Comparison of ENCODE assay signal across 9 cellular contexts in genomic region chrX:14496674-14497073, GRCh38. TPM values are rescaled to one million over a fixed set of nuclear protein-coding genes. Genes with fewer than 3 reads are reported as not detected.
A peak's percentile ranks its signal among the peaks of the same experiment; 100 is the strongest.
DNase-seq lines count a peak whose midpoint lies in the region; ATAC-seq and TF ChIP-seq lines count a peak whose summit lies in the region.
"Had no signal": no experiment of that assay in that cellular context is flagged by ENCODE, and none has a peak within 500 bp of the region (broad histone marks: within the 10 kb centered on the region; RNA-seq: fewer than 3 reads in every experiment).

No MANE protein-coding gene starts in this region.

- peak; percentile 4 for DNase-seq in renal cortical epithelial cell (ENCODE audit: low read depth)
- DNase-seq in NCI-H146 treated with DMSO at 0.1 percent for 48 hours (lab: John Stamatoyannopoulos, UW; ENCODE audit: unreplicated experiment) = no peak
- DNase-seq in NCI-H82 treated with DMSO at 0.1 percent for 48 hours (lab: John Stamatoyannopoulos, UW; ENCODE audit: unreplicated experiment) = no peak
- no peak for DNase-seq in mucosa of descending colon
- DNase-seq in UCSD-AML1 (lab: John Stamatoyannopoulos, UW; ENCODE audit: unreplicated experiment) = no peak

- H3K4me1 Mint-ChIP-seq in activated naive CD8-positive, alpha-beta T cell (ENCODE audit: low read depth) = peaks cover 21% of the 10 kb centered on the region

- H3K27ac Mint-ChIP-seq in activated naive CD8-positive, alpha-beta T cell = peak overlapping the region; percentile 76

- TF ChIP-seq CTCF in mucosa of descending colon (IDR thresholded peaks at IDR 0.05) = no peak

- H3K36me3 Mint-ChIP-seq in activated naive CD8-positive, alpha-beta T cell = no peaks in the 10 kb centered on the region

- intact Hi-C loops in mucosa of descending colon (cut with DNase I, micrococcal nuclease) = no loop called here

- H3K4me3 ChIP-seq in mucosa of descending colon = no peak overlapping the region

- no peaks in the 10 kb centered on the region for H3K9me3 Mint-ChIP-seq in activated naive CD8-positive, alpha-beta T cell (ENCODE audit: low read depth)

- no peaks in the 10 kb centered on the region for H3K4me1 ChIP-seq in mucosa of descending colon (ENCODE audit: low read depth)

- no peaks in the 10 kb centered on the region for H3K27me3 Mint-ChIP-seq in activated naive CD8-positive, alpha-beta T cell

- H3K4me3 Mint-ChIP-seq in activated naive CD8-positive, alpha-beta T cell = peak overlapping the region; percentile 73

- no peaks in the 10 kb centered on the region for H3K9me3 ChIP-seq in mucosa of descending colon

- H3K36me3 ChIP-seq in mucosa of descending colon (ENCODE audit: low read depth) = no peaks in the 10 kb centered on the region

- peak; percentile 27 for ATAC-seq in GM18861 (IDR thresholded peaks at IDR 0.05; ENCODE audit: unreplicated experiment)
- peak; percentile 46 for ATAC-seq in HG02678 (IDR thresholded peaks at IDR 0.05; ENCODE audit: unreplicated experiment)
- ATAC-seq in mucosa of descending colon = no peak

RNA-seq across cellular contexts. Expression of gene GLRA2, which starts 32.7 kb away (rescaled TPM):
- total RNA-seq in renal cortical epithelial cell (under 0.01 and 0.10 TPM in 2 replicates), mucosa of descending colon (1 to 10 TPM in 2 of 3 donors, under 1 TPM in 1; 0.57 to 3.2 (median 1.5) TPM)
- total RNA-seq: dermis microvascular lymphatic vessel endothelial cell had no signal
